Comparison of ENCODE assay signal across 9 cellular contexts in genomic region chr10:16545126-16545736, GRCh38. TPM values are rescaled to one million over a fixed set of nuclear protein-coding genes. Genes with fewer than 3 reads are reported as not detected.
DNase-seq lines count a peak whose midpoint lies in the region; ATAC-seq and TF ChIP-seq lines count a peak whose summit lies in the region.
"Had no signal": no experiment of that assay in that cellular context is flagged by ENCODE, and none has a peak within 500 bp of the region (broad histone marks: within the 10 kb centered on the region; RNA-seq: fewer than 3 reads in every experiment).

No MANE protein-coding gene starts in this region.

- ATAC-seq in HG02981 (IDR thresholded peaks at IDR 0.05; ENCODE audit: unreplicated experiment) (peak; percentile 51), PC-3 (no peak), HG03045 (IDR thresholded peaks at IDR 0.05; ENCODE audit: unreplicated experiment) (no peak)

- no peak overlapping the region for H2AFZ ChIP-seq in PC-3 (ENCODE audit: low read length)
- no peak overlapping the region for H2AFZ ChIP-seq in osteoblast (ENCODE audit: low read length)

- H3K9me2 ChIP-seq in PC-3 (replicated peaks; ENCODE audit: low read length) = no peaks in the 10 kb centered on the region

- CTCF ChIA-PET in PC-3 (lab: Charles Lee) = no interaction called here

- no peaks in the 10 kb centered on the region for H4K20me1 ChIP-seq in PC-3 (ENCODE audit: low read length)
- H4K20me1 ChIP-seq in osteoblast (ENCODE audit: insufficient read depth, low read length) = no peaks in the 10 kb centered on the region

- H3K4me1 ChIP-seq in PC-3 (ENCODE audit: insufficient read depth, low read length) = no peaks in the 10 kb centered on the region
- H3K4me1 ChIP-seq in osteoblast (ENCODE audit: insufficient read depth, low read length) = no peaks in the 10 kb centered on the region
- H3K4me1 ChIP-seq: HAP-1 had no signal

- intact Hi-C loops in PC-3 (cut with micrococcal nuclease) = loop anchor here (1.0 to 10.0 kb wide), 3 partner anchors 230 to 666 kb away; no protein-coding TSS in a partner anchor

- H3K9ac ChIP-seq in PC-3 (ENCODE audit: low read length) = no peak overlapping the region

- H3K9me3 ChIP-seq in PC-3 (ENCODE audit: low read length) (no peaks in the 10 kb centered on the region), osteoblast (ENCODE audit: low read depth, low read length) (no peaks in the 10 kb centered on the region)
- H3K9me3 ChIP-seq: HAP-1 had no signal

- no peaks in the 10 kb centered on the region for H3K36me3 ChIP-seq in PC-3 (ENCODE audit: low read depth, low read length)
- H3K36me3 ChIP-seq in osteoblast (ENCODE audit: insufficient read depth, low read length) = no peaks in the 10 kb centered on the region
- H3K36me3 ChIP-seq: HAP-1 had no signal

- no peak overlapping the region for H3K4me3 ChIP-seq in PC-3 (ENCODE audit: low read length)
- no peak overlapping the region for H3K4me3 ChIP-seq in epithelial cell of esophagus (ENCODE audit: low read length)
- no peak overlapping the region for H3K4me3 ChIP-seq in osteoblast (ENCODE audit: insufficient read depth, low read length)
- H3K4me3 ChIP-seq: HAP-1 had no signal

- POLR2A ChIA-PET in PC-3 (lab: Charles Lee; ENCODE audit: unreplicated experiment) = no interaction called here

- H3K4me2 ChIP-seq in PC-3 (ENCODE audit: low read length) (no peak overlapping the region), osteoblast (ENCODE audit: insufficient read depth, low read length) (no peak overlapping the region)

- H3K79me2 ChIP-seq in PC-3 (ENCODE audit: low read length) = no peaks in the 10 kb centered on the region
- H3K79me2 ChIP-seq in osteoblast (ENCODE audit: insufficient read depth, low read length) = no peaks in the 10 kb centered on the region

- DNase-seq in 8988T (peak; percentile 40), GDM1 (lab: John Stamatoyannopoulos, UW) (peak; percentile 32), PC-3 (peak; percentile 30), epithelial cell of esophagus (ENCODE audit: low read depth) (peak; percentile 47), osteoblast (ENCODE audit: insufficient read length, low spot score, missing footprints) (peak; percentile 90)
- DNase-seq in NK-92 treated with Interleukin-12 subunit alpha and Interleukin-12 subunit beta, amount 100 ng/mL, for 24 hours (lab: John Stamatoyannopoulos, UW) = no peak

- TF ChIP-seq CTCF in PC-3 (conservative IDR thresholded peaks at IDR 0.05; ENCODE audit: low read depth, low read length) = peak; percentile 58
- peak; percentile 73 for TF ChIP-seq CTCF in epithelial cell of esophagus (IDR thresholded peaks at IDR 0.05; ENCODE audit: insufficient read depth, low read depth, low read length, missing control alignments)
- peak; percentile 81 for TF ChIP-seq CTCF in osteoblast (IDR thresholded peaks at IDR 0.05; ENCODE audit: extremely low read depth, low read depth, low read length)

- H3K27me3 ChIP-seq in PC-3 (ENCODE audit: low read length) = no peaks in the 10 kb centered on the region
- no peaks in the 10 kb centered on the region for H3K27me3 ChIP-seq in osteoblast (ENCODE audit: insufficient read depth, low read length)

- H3K27ac ChIP-seq in PC-3 (ENCODE audit: low read length) = no peak overlapping the region
- no peak overlapping the region for H3K27ac ChIP-seq in osteoblast (ENCODE audit: low read depth, low read length)

- no peaks in the 10 kb centered on the region for H3F3A ChIP-seq in PC-3 (ENCODE audit: low read length, unreplicated experiment)

- no TSS peak for BruUV-seq in PC-3 (replicated peaks; lab: Mats Ljungman, UMichigan)

RNA-seq across cellular contexts. Expression of gene C1QL3, which starts 23.6 kb away (rescaled TPM):
- total RNA-seq in PC-3 (2014; rRNA removed) = 0.12 TPM in 1 of 2 replicates, not detected in the other
- not detected in 2 replicates for total RNA-seq in osteoblast
